ENCODE assay signal across 23 cellular contexts in genomic region chr2:178268435-178268834, GRCh38.
"Had no signal": no experiment of that assay in that cellular context is flagged by ENCODE, and none has a peak within 500 bp of the region (broad histone marks: within the 10 kb centered on the region; RNA-seq: fewer than 3 reads in every experiment).

No MANE protein-coding gene starts in this region.

- H3K4me3 Mint-ChIP-seq: activated CD4-positive, alpha-beta memory T cell treated with anti-CD3 and anti-CD28 coated beads, Interleukin-2, amount 10 ng/mL, durations not matched to agents 7 days and 5 days; activated naive CD8-positive, alpha-beta T cell treated with anti-CD3 and anti-CD28 coated beads, Interleukin-2, amount 50 U/mL, for 24 hours; activated T-helper 1 cell treated with anti-CD3 and anti-CD28 coated beads, Interleukin-12 subunit alpha, Interleukin-12 subunit beta, Interleukin-2, Interleukin-4 antibody, amounts not matched to agents 30 ng/mL and 10 ng/mL and 1 ng/mL, durations not matched to agents 14 hours and 24 hours and 36 hours; brain; natural killer cell had no signal

- H3K9me3 ChIP-seq: esophagus muscularis mucosa, left ventricle myocardium inferior, thyroid gland had no signal

- H3K27me3 Mint-ChIP-seq: activated naive CD8-positive, alpha-beta T cell treated with anti-CD3 and anti-CD28 coated beads, Interleukin-2, amount 50 U/mL, for 24 hours; brain had no signal

- H3K27ac ChIP-seq: esophagus muscularis mucosa, left ventricle myocardium inferior, thyroid gland had no signal

- H3K4me3 ChIP-seq: esophagus muscularis mucosa, left ventricle myocardium inferior, thyroid gland had no signal

- FAIRE-seq: frontal cortex had no signal

- H3K36me3 Mint-ChIP-seq: brain, natural killer cell had no signal

- DNase-seq: activated CD4-positive, alpha-beta memory T cell treated with anti-CD3 and anti-CD28 coated beads, Interleukin-2, amount 10 ng/mL, durations not matched to agents 7 days and 5 days; activated CD4-positive, alpha-beta T cell treated with anti-CD3 and anti-CD28 coated beads for 48 hours; activated gamma-delta T cell; activated naive CD4-positive, alpha-beta T cell treated with anti-CD3 and anti-CD28 coated beads, Interleukin-2, amount 50 U/mL, for 16 hours; activated naive CD8-positive, alpha-beta T cell treated with anti-CD3 and anti-CD28 coated beads, Interleukin-2, amount 50 U/mL, for 24 hours; aorta; central memory CD4-positive, alpha-beta T cell; dermis blood vessel endothelial cell; effector CD8-positive, alpha-beta T cell; head of caudate nucleus; hypothalamus; left ventricle myocardium inferior; midbrain; natural killer cell; stimulated activated CD4-positive, alpha-beta T cell treated with anti-CD3 and anti-CD28 coated beads, Interleukin-12 subunit alpha, Interleukin-12 subunit beta, amount 100 ng/mL, for 4 hours; stimulated activated CD4-positive, alpha-beta T cell treated with anti-CD3 and anti-CD28 coated beads, Interleukin-4, amount 100 ng/mL, for 4 hours; stimulated activated naive CD8-positive, alpha-beta T cell treated with anti-CD3 and anti-CD28 coated beads, Interleukin-15, Interleukin-2, amounts not matched to agents 100 U/mL and 50 U/mL, for 24 hours; thyroid gland had no signal

- ATAC-seq: activated naive CD8-positive, alpha-beta T cell treated with anti-CD3 and anti-CD28 coated beads, Interleukin-2, amount 50 U/mL, for 24 hours; natural killer cell; stimulated activated naive CD8-positive, alpha-beta T cell treated with anti-CD3 and anti-CD28 coated beads, Interleukin-15, Interleukin-2, amounts not matched to agents 100 U/mL and 50 U/mL, for 24 hours had no signal

- H3K27me3 ChIP-seq: esophagus muscularis mucosa, thyroid gland had no signal

- H3K36me3 ChIP-seq: esophagus muscularis mucosa, left ventricle myocardium inferior, thyroid gland had no signal

- H3K9me3 Mint-ChIP-seq: activated CD4-positive, alpha-beta memory T cell treated with anti-CD3 and anti-CD28 coated beads, Interleukin-2, amount 10 ng/mL, durations not matched to agents 7 days and 5 days; activated naive CD8-positive, alpha-beta T cell treated with anti-CD3 and anti-CD28 coated beads, Interleukin-2, amount 50 U/mL, for 24 hours; activated T-helper 1 cell treated with anti-CD3 and anti-CD28 coated beads, Interleukin-12 subunit alpha, Interleukin-12 subunit beta, Interleukin-2, Interleukin-4 antibody, amounts not matched to agents 30 ng/mL and 10 ng/mL and 1 ng/mL, durations not matched to agents 14 hours and 24 hours and 36 hours; brain; natural killer cell had no signal

- H3K4me1 Mint-ChIP-seq: activated CD4-positive, alpha-beta memory T cell treated with anti-CD3 and anti-CD28 coated beads, Interleukin-2, amount 10 ng/mL, durations not matched to agents 7 days and 5 days; activated naive CD8-positive, alpha-beta T cell treated with anti-CD3 and anti-CD28 coated beads, Interleukin-2, amount 50 U/mL, for 24 hours; natural killer cell had no signal

- H3K27ac Mint-ChIP-seq: activated CD4-positive, alpha-beta memory T cell treated with anti-CD3 and anti-CD28 coated beads, Interleukin-2, amount 10 ng/mL, durations not matched to agents 7 days and 5 days; activated naive CD8-positive, alpha-beta T cell treated with anti-CD3 and anti-CD28 coated beads, Interleukin-2, amount 50 U/mL, for 24 hours; activated T-helper 1 cell treated with anti-CD3 and anti-CD28 coated beads, Interleukin-12 subunit alpha, Interleukin-12 subunit beta, Interleukin-2, Interleukin-4 antibody, amounts not matched to agents 30 ng/mL and 10 ng/mL and 1 ng/mL, durations not matched to agents 14 hours and 24 hours and 36 hours; natural killer cell; progenitor cell of endocrine pancreas had no signal
